In the genomic region with DNA sequence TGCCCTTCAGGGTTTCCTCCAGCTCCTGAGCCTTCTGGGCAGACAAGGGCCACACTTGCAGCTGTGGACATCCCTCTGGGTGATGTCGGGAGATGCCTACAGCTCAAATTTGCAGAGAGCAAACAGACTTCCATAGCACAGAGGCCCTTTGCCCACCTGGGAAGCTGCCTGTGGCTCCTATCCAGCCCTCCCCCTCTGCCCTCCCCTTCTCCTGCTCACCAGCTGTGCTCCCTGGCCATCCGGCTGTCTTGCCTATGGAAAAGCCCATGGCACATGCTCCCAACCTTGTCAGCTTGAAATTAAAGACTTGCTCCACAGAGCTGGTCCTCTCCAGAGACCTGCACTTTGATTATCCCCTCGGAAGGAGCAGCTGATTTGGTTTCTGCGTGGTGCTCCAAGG, we compare ENCODE assay signal across 25 cellular contexts.
"Had no signal": no experiment of that assay in that cellular context is flagged by ENCODE, and none has a peak within 500 bp of the region (broad histone marks: within the 10 kb centered on the region; RNA-seq: fewer than 3 reads in every experiment).

No MANE protein-coding gene starts in this region.

- H3K9me3 ChIP-seq: thyroid gland had no signal

- DNase-seq: dorsolateral prefrontal cortex; effector CD4-positive, alpha-beta T cell; heart left ventricle; kidney; left cardiac atrium; left lung; mesenchymal stem cell; mucosa of descending colon; naive B cell; stimulated activated CD4-positive, alpha-beta T cell treated with anti-CD3 and anti-CD28 coated beads, Interleukin-12 subunit alpha, Interleukin-12 subunit beta, amount 100 ng/mL, for 4 hours; stimulated activated CD4-positive, alpha-beta T cell treated with anti-CD3 and anti-CD28 coated beads, Interleukin-1b, Interleukin-23, amount 100 ng/mL, for 48 hours; stimulated activated CD4-positive, alpha-beta T cell treated with anti-CD3 and anti-CD28 coated beads, Interleukin-4, amount 100 ng/mL, for 1 hour; stimulated activated naive CD4-positive, alpha-beta T cell treated with Interleukin-2 at 50 U/mL for 16 hours; stomach; thyroid gland; trophoblast cell had no signal

- H3K4me3 ChIP-seq: dorsolateral prefrontal cortex, heart left ventricle, hepatocyte, left lung, mucosa of descending colon, right atrium auricular region, smooth muscle cell, stomach, thyroid gland had no signal

- H3K79me2 ChIP-seq: hepatocyte, parathyroid adenoma had no signal

- H3K4me2 ChIP-seq: hepatocyte, smooth muscle cell had no signal

- H3K27ac ChIP-seq: dorsolateral prefrontal cortex, heart left ventricle, hepatocyte, left lung, parathyroid adenoma, right atrium auricular region, stomach, thyroid gland had no signal

- H3K4me1 ChIP-seq: left lung, parathyroid adenoma, stomach, thyroid gland had no signal

- H3K9ac ChIP-seq: parathyroid adenoma had no signal

- H2AFZ ChIP-seq: hepatocyte, parathyroid adenoma had no signal

- H3K27me3 ChIP-seq: dorsolateral prefrontal cortex, heart left ventricle, hepatocyte, right atrium auricular region, thyroid gland had no signal

- H3K36me3 ChIP-seq: heart left ventricle, left lung, right atrium auricular region, stomach, thyroid gland had no signal

- ATAC-seq: heart left ventricle; left cardiac atrium; left lung; mucosa of descending colon; natural killer cell treated with Interleukin-12 subunit alpha and Interleukin-12 subunit beta and Interleukin-15 and Interleukin-18, amount 100 ng/mL, for 72 hours; sciatic nerve; stimulated activated effector memory CD8-positive, alpha-beta T cell treated with anti-CD3 and anti-CD28 coated beads, Interleukin-12 subunit alpha, Interleukin-12 subunit beta, amount 100 ng/mL, for 72 hours had no signal

- FAIRE-seq: colon, frontal cortex, kidney had no signal
